ENCODE assay signal across 19 cellular contexts in genomic region chr4:54614094-54614493, GRCh38. TPM values are rescaled to one million over a fixed set of nuclear protein-coding genes. Genes with fewer than 3 reads are reported as not detected.
"Had no signal": no experiment of that assay in that cellular context is flagged by ENCODE, and none has a peak within 500 bp of the region (broad histone marks: within the 10 kb centered on the region; RNA-seq: fewer than 3 reads in every experiment).

No MANE protein-coding gene starts in this region.

- FAIRE-seq: colon had no signal

- H3K4me3 ChIP-seq: adrenal gland, ascending aorta, breast epithelium, esophagus muscularis mucosa, gastrocnemius medialis, left lung, neural progenitor cell, thoracic aorta, upper lobe of right lung had no signal

- H2AFZ ChIP-seq: neural progenitor cell had no signal

- H3K27ac ChIP-seq: adrenal gland, ascending aorta, breast epithelium, esophagus muscularis mucosa, gastrocnemius medialis, left lung, neural progenitor cell, thoracic aorta, upper lobe of right lung had no signal

- H3K4me2 ChIP-seq: neural progenitor cell had no signal

- H3K36me3 ChIP-seq: adrenal gland, ascending aorta, breast epithelium, esophagus muscularis mucosa, gastrocnemius medialis, left lung, neural progenitor cell, thoracic aorta, upper lobe of right lung had no signal

- DNase-seq: activated T-cell treated with anti-CD3 and anti-CD28 coated beads, Interleukin-2, amount 50 U/mL, for 1 hour; adrenal gland; effector memory CD4-positive, alpha-beta T cell; gastrocnemius medialis; hippocampal formation; kidney glomerular epithelial cell; left lung; mammary epithelial cell; naive thymus-derived CD8-positive, alpha-beta T cell; retina; stimulated activated CD4-positive, alpha-beta T cell treated with anti-CD3 and anti-CD28 coated beads, Interleukin-4, amount 100 ng/mL, for 24 hours; stimulated activated naive CD4-positive, alpha-beta T cell treated with Interleukin-2 at 50 U/mL for 16 hours; upper lobe of right lung had no signal

- H3K4me1 ChIP-seq: adrenal gland, ascending aorta, breast epithelium, esophagus muscularis mucosa, gastrocnemius medialis, left lung, neural progenitor cell, upper lobe of right lung had no signal

- H3K9me3 ChIP-seq: adrenal gland, ascending aorta, breast epithelium, esophagus muscularis mucosa, gastrocnemius medialis, left lung, thoracic aorta, upper lobe of right lung had no signal

- H3K9ac ChIP-seq: neural progenitor cell had no signal

- H3K27me3 ChIP-seq: adrenal gland, ascending aorta, breast epithelium, esophagus muscularis mucosa, gastrocnemius medialis, left lung, neural progenitor cell, upper lobe of right lung had no signal

RNA-seq across cellular contexts. Expression of gene KIT, which starts 43.7 kb away (rescaled TPM):
- total RNA-seq: ascending aorta had no signal
- polyA plus RNA-seq: mammary epithelial cell; naive thymus-derived CD8-positive, alpha-beta T cell had no signal
